Comparison of ENCODE assay signal across 13 cellular contexts in genomic region chr3:58249358-58250092, GRCh38. TPM values are rescaled to one million over a fixed set of nuclear protein-coding genes. Genes with fewer than 3 reads are reported as not detected.
DNase-seq lines count a peak whose midpoint lies in the region; ATAC-seq and TF ChIP-seq lines count a peak whose summit lies in the region.
"Had no signal": no experiment of that assay in that cellular context is flagged by ENCODE, and none has a peak within 500 bp of the region (broad histone marks: within the 10 kb centered on the region; RNA-seq: fewer than 3 reads in every experiment).

No MANE protein-coding gene starts in this region.

- H3K4me3 ChIP-seq in AG10803 (ENCODE audit: low read length) (no peak overlapping the region), HUES48 (ENCODE audit: low read depth, low read length) (no peak overlapping the region), dorsolateral prefrontal cortex (peak overlapping the region in 1 of 59 donors; percentile 24), mucosa of descending colon (no peak overlapping the region)
- H3K4me3 ChIP-seq: smooth muscle cell had no signal

- no peaks in the 10 kb centered on the region for H3K27me3 ChIP-seq in HUES48 (ENCODE audit: control insufficient read depth, insufficient read depth, low read length)
- H3K27me3 ChIP-seq in dorsolateral prefrontal cortex, result no peaks in the 10 kb centered on the region

- H3K27ac ChIP-seq in HUES48 (ENCODE audit: low read depth, low read length) (peak overlapping the region; percentile 60), dorsolateral prefrontal cortex (peak overlapping the region in 45 of 59 donors; percentile 9 to 71 (median 52))
- H3K27ac ChIP-seq: C4-2B had no signal

- H3K36me3 ChIP-seq in HUES48 (ENCODE audit: control insufficient read depth, insufficient read depth, low read length) (no peaks in the 10 kb centered on the region), mucosa of descending colon (ENCODE audit: low read depth) (no peaks in the 10 kb centered on the region)

- intact Hi-C loops in dorsolateral prefrontal cortex (cut with DNase I), result loop anchor here in 1 of 2 donors (5.0 kb wide), 1 partner anchor 33 kb away; no protein-coding TSS in a partner anchor
- intact Hi-C loops in mucosa of descending colon (cut with DNase I, micrococcal nuclease), result no loop called here

- DNase-seq in AG10803 (ENCODE audit: low read depth), result no peak
- no peak for DNase-seq in dorsolateral prefrontal cortex
- DNase-seq in mucosa of descending colon, result peak; percentile 59 to 83 (median 72)
- DNase-seq in NK-92 treated with Interleukin-12 subunit alpha and Interleukin-12 subunit beta, amount 100 ng/mL, for 24 hours (lab: John Stamatoyannopoulos, UW), result no peak
- no peak for DNase-seq in mesenteric fat pad (ENCODE audit: low spot score)
- DNase-seq in occipital lobe (lab: John Stamatoyannopoulos, UW), result no peak
- DNase-seq: activated CD4-positive, alpha-beta T cell treated with anti-CD3 and anti-CD28 coated beads for 36 hours; stimulated activated naive CD8-positive, alpha-beta T cell treated with anti-CD3 and anti-CD28 coated beads, Interleukin-15, amount 100 ng/mL, for 72 hours had no signal

- H3K9me3 ChIP-seq in HUES48 (ENCODE audit: control insufficient read depth, insufficient read depth, low read length) (no peaks in the 10 kb centered on the region), mucosa of descending colon (no peaks in the 10 kb centered on the region)

- ATAC-seq in mucosa of descending colon (peak; percentile 93), GM18867 (IDR thresholded peaks at IDR 0.05; ENCODE audit: unreplicated experiment) (no peak)
- ATAC-seq: activated CD4-positive, alpha-beta T cell treated with anti-CD3 and anti-CD28 coated beads for 36 hours; stimulated activated naive CD8-positive, alpha-beta T cell treated with anti-CD3 and anti-CD28 coated beads, Interleukin-15, amount 100 ng/mL, for 72 hours had no signal

- peak; percentile 36 for TF ChIP-seq CTCF in AG10803 (conservative IDR thresholded peaks at IDR 0.05; ENCODE audit: low read length)
- peak in 10 of 56 donors; percentile 6 to 30 (median 15) for TF ChIP-seq CTCF in dorsolateral prefrontal cortex (IDR thresholded peaks at IDR 0.05 in 54 of 56, conservative IDR thresholded peaks at IDR 0.05 in 2 of 56; ENCODE audit: low read depth in 1 of 56, partially characterized antibody in 56 of 56)
- no peak for TF ChIP-seq CTCF in mucosa of descending colon (IDR thresholded peaks at IDR 0.05)

- H3K4me1 ChIP-seq in HUES48 (ENCODE audit: control insufficient read depth, insufficient read depth, low read length), result peaks cover 6% of the 10 kb centered on the region
- peaks cover 7% of the 10 kb centered on the region for H3K4me1 ChIP-seq in mucosa of descending colon (ENCODE audit: low read depth)

- H3K9ac ChIP-seq in HUES48 (ENCODE audit: low read depth, low read length), result no peak overlapping the region

RNA-seq across cellular contexts. Expression of gene ABHD6, which starts 11.9 kb away (rescaled TPM):
- total RNA-seq in dorsolateral prefrontal cortex, result 10 to 100 TPM; 32.0 to 78.5 (median 50.8) TPM
- total RNA-seq in mucosa of descending colon, result 10 to 100 TPM; 25.7 to 38.4 (median 26.7) TPM
- 22.3 TPM for total RNA-seq in mesenteric fat pad
- total RNA-seq in occipital lobe, result 30.1 TPM

RNA-seq across cellular contexts. Expression of gene DNASE1L3, which starts 38.8 kb away (rescaled TPM):
- total RNA-seq in dorsolateral prefrontal cortex, result 1 to 10 TPM in 7 of 120 experiments, under 1 TPM in 5, not detected in 108; 0.23 to 2.8 (median 1.1) TPM
- 1 to 10 TPM; 3.3 to 9.6 (median 9.0) TPM for total RNA-seq in mucosa of descending colon
- total RNA-seq in mesenteric fat pad, result 5.1 TPM
- total RNA-seq in occipital lobe, result 0.94 TPM
- total RNA-seq: activated CD4-positive, alpha-beta T cell treated with anti-CD3 and anti-CD28 coated beads for 36 hours; M059J; smooth muscle cell had no signal

RNA-seq across cellular contexts. Expression of gene RPP14, which starts 56.5 kb away (rescaled TPM):
- 10 to 100 TPM; 10.7 to 30.0 (median 19.1) TPM for total RNA-seq in dorsolateral prefrontal cortex
- total RNA-seq in mucosa of descending colon, result 10 to 100 TPM; 18.9 to 24.7 (median 22.3) TPM
- total RNA-seq in mesenteric fat pad, result 16.1 TPM
- total RNA-seq in occipital lobe, result 14.2 TPM

RNA-seq across cellular contexts. Expression of gene HTD2, which starts 56.8 kb away (rescaled TPM):
- total RNA-seq in dorsolateral prefrontal cortex (10 to 100 TPM in 85 of 120 experiments, 1 to 10 TPM in 35; 5.0 to 23.1 (median 11.3) TPM), mucosa of descending colon (10 to 100 TPM in 2 of 3 donors, 1 to 10 TPM in 1; 9.7 to 13.7 (median 10.9) TPM), mesenteric fat pad (7.6 TPM), occipital lobe (12.3 TPM)

Comparison
In these comparisons a context has a peak if more than half of its experiments do, and no peak if none do; other contexts are left out.
1. DNase-seq: peak in mucosa of descending colon (3 of 3); none in AG10803 (single experiment), dorsolateral prefrontal cortex (0 of 10), NK-92 treated with Interleukin-12 subunit alpha and Interleukin-12 subunit beta, amount 100 ng/mL, for 24 hours (single experiment), mesenteric fat pad (single experiment) and occipital lobe (single experiment).